13 cellular contexts compared by ENCODE assay signal in genomic region chr7:90242369-90243168, GRCh38.
A peak's percentile ranks its signal among the peaks of the same experiment; 100 is the strongest.
DNase-seq lines count a peak whose midpoint lies in the region; ATAC-seq and TF ChIP-seq lines count a peak whose summit lies in the region.
"Had no signal": no experiment of that assay in that cellular context is flagged by ENCODE, and none has a peak within 500 bp of the region (broad histone marks: within the 10 kb centered on the region; RNA-seq: fewer than 3 reads in every experiment).

No MANE protein-coding gene starts in this region.

- peak; percentile 66 for DNase-seq in GM06990 (ENCODE audit: extremely low read depth, insufficient read length)
- no peak for DNase-seq in activated CD4-positive, alpha-beta T cell treated with anti-CD3 and anti-CD28 coated beads for 48 hours
- DNase-seq in NCI-H2081 treated with DMSO at 0.1 percent for 48 hours (lab: John Stamatoyannopoulos, UW): no peak
- no peak for DNase-seq in NK-92 (lab: John Stamatoyannopoulos, UW; ENCODE audit: unreplicated experiment)
- DNase-seq in activated naive CD4-positive, alpha-beta T cell treated with anti-CD3 and anti-CD28 coated beads, Interleukin-2, amount 10 ng/mL, durations not matched to agents 7 days and 5 days: no peak
- DNase-seq: cerebellar nuclear complex, NCI-H1436 treated with DMSO at 0.1 percent for 48 hours had no signal

- H3K27ac ChIP-seq in OCI-LY1 (ENCODE audit: low read depth, low read length, poor library complexity, severe bottlenecking): peak overlapping the region; percentile 31
- H3K27ac ChIP-seq: HL-60, parathyroid adenoma, RWPE1 had no signal

- H3K36me3 ChIP-seq in GM06990 (ENCODE audit: control insufficient read depth, insufficient read depth, low read length) (no peaks in the 10 kb centered on the region), OCI-LY1 (ENCODE audit: insufficient read depth, low read length) (no peaks in the 10 kb centered on the region)

- H3K27me3 Mint-ChIP-seq in activated naive CD4-positive, alpha-beta T cell treated with anti-CD3 and anti-CD28 coated beads, Interleukin-2, amount 10 ng/mL, durations not matched to agents 7 days and 5 days: peaks cover 34% of the 10 kb centered on the region

- H4K20me1 ChIP-seq in OCI-LY1 (ENCODE audit: insufficient read depth, low read length): no peaks in the 10 kb centered on the region

- TF ChIP-seq CTCF in GM06990 (IDR thresholded peaks at IDR 0.05; ENCODE audit: insufficient read depth, low read length, poor library complexity, severe bottlenecking): no peak
- no peak for TF ChIP-seq CTCF in OCI-LY1 (IDR thresholded peaks at IDR 0.05; ENCODE audit: low read length)

- H3K4me3 ChIP-seq in GM06990 (replicated peaks; ENCODE audit: low read depth, low read length) (no peak overlapping the region), OCI-LY1 (ENCODE audit: low read depth, low read length, poor library complexity, severe bottlenecking) (no peak overlapping the region)

- no peaks in the 10 kb centered on the region for H3K27me3 ChIP-seq in GM06990 (replicated peaks; ENCODE audit: control insufficient read depth, insufficient read depth, low read length)
- H3K27me3 ChIP-seq in OCI-LY1 (ENCODE audit: insufficient read depth, low read length): no peaks in the 10 kb centered on the region

- no peaks in the 10 kb centered on the region for H3K36me3 Mint-ChIP-seq in activated naive CD4-positive, alpha-beta T cell treated with anti-CD3 and anti-CD28 coated beads, Interleukin-2, amount 10 ng/mL, durations not matched to agents 7 days and 5 days

- peaks cover 40% of the 10 kb centered on the region for H3K4me1 ChIP-seq in OCI-LY1 (ENCODE audit: insufficient read depth, low read length, severe bottlenecking)
- H3K4me1 ChIP-seq: parathyroid adenoma had no signal

- no peak overlapping the region for H3K9ac ChIP-seq in OCI-LY1 (ENCODE audit: low read length)
- H3K9ac ChIP-seq: parathyroid adenoma had no signal

- H3K9me2 ChIP-seq in OCI-LY1 (ENCODE audit: low read depth, low read length): no peaks in the 10 kb centered on the region

- no peaks in the 10 kb centered on the region for H3K9me3 ChIP-seq in OCI-LY1 (ENCODE audit: low read length)

- H3F3A ChIP-seq in OCI-LY1 (ENCODE audit: insufficient read depth, low read length): no peaks in the 10 kb centered on the region

- H3K4me1 Mint-ChIP-seq in activated naive CD4-positive, alpha-beta T cell treated with anti-CD3 and anti-CD28 coated beads, Interleukin-2, amount 10 ng/mL, durations not matched to agents 7 days and 5 days: peaks cover 24% of the 10 kb centered on the region

- no peak overlapping the region for H3K4me3 Mint-ChIP-seq in activated naive CD4-positive, alpha-beta T cell treated with anti-CD3 and anti-CD28 coated beads, Interleukin-2, amount 10 ng/mL, durations not matched to agents 7 days and 5 days

- H3K27ac Mint-ChIP-seq in activated naive CD4-positive, alpha-beta T cell treated with anti-CD3 and anti-CD28 coated beads, Interleukin-2, amount 10 ng/mL, durations not matched to agents 7 days and 5 days: no peak overlapping the region

- H3K79me2 ChIP-seq in OCI-LY1 (ENCODE audit: insufficient read depth, low read length): no peaks in the 10 kb centered on the region

- no peaks in the 10 kb centered on the region for H3K9me3 Mint-ChIP-seq in activated naive CD4-positive, alpha-beta T cell treated with anti-CD3 and anti-CD28 coated beads, Interleukin-2, amount 10 ng/mL, durations not matched to agents 7 days and 5 days

- no peak overlapping the region for H2AFZ ChIP-seq in OCI-LY1 (ENCODE audit: low read length)
- H2AFZ ChIP-seq: parathyroid adenoma had no signal

- ATAC-seq in GM19397 (IDR thresholded peaks at IDR 0.05; ENCODE audit: unreplicated experiment): peak; percentile 65
- ATAC-seq in HG02938 (IDR thresholded peaks at IDR 0.05; ENCODE audit: unreplicated experiment): peak; percentile 50

- CTCF ChIA-PET in activated naive CD4-positive, alpha-beta T cell treated with anti-CD3 and anti-CD28 coated beads, Interleukin-2, amount 10 ng/mL, durations not matched to agents 7 days and 5 days (lab: Charles Lee): interaction anchor here (0.6 to 1.2 kb wide), 4 partner anchors 22 to 185 kb away, joined by 3 read pairs; no protein-coding TSS in a partner anchor

- no peak overlapping the region for H3K4me2 ChIP-seq in OCI-LY1 (ENCODE audit: low read length)
